Comparison of ENCODE assay signal across 17 cellular contexts in genomic region chr2:54771166-54771565, GRCh38. TPM values are rescaled to one million over a fixed set of nuclear protein-coding genes. Genes with fewer than 3 reads are reported as not detected.
DNase-seq lines count a peak whose midpoint lies in the region; ATAC-seq and TF ChIP-seq lines count a peak whose summit lies in the region.
"Had no signal": no experiment of that assay in that cellular context is flagged by ENCODE, and none has a peak within 500 bp of the region (broad histone marks: within the 10 kb centered on the region; RNA-seq: fewer than 3 reads in every experiment).

No MANE protein-coding gene starts in this region.

- no peak overlapping the region for H3K9ac ChIP-seq in Karpas-422 (ENCODE audit: low read length)

- peaks cover 15% of the 10 kb centered on the region for H3K9me3 ChIP-seq in Karpas-422 (ENCODE audit: low read length)
- H3K9me3 ChIP-seq: adrenal gland, vagina had no signal

- DNase-seq in Daoy (ENCODE audit: low read depth) (peak; percentile 71), Karpas-422 (no peak), brain microvascular endothelial cell (peak; percentile 70), lung microvascular endothelial cell (ENCODE audit: low read depth in 2 of 2) (peak; percentile 31 to 78), immature natural killer cell (no peak), posterior vena cava (ENCODE audit: low spot score) (no peak)
- no peak for DNase-seq in activated T-cell treated with anti-CD3 and anti-CD28 coated beads, Interleukin-2, amount 50 U/mL, for 24 hours
- no peak for DNase-seq in activated CD8-positive, alpha-beta T cell treated with anti-CD3 and anti-CD28 coated beads, Interleukin-2, amount 10 ng/mL, durations not matched to agents 7 days and 5 days
- DNase-seq: activated CD4-positive, alpha-beta memory T cell treated with anti-CD3 and anti-CD28 coated beads for 36 hours; AML-193; MG63; NCI-H187 treated with DMSO at 0.1 percent for 48 hours had no signal

- H4K20me1 ChIP-seq in Karpas-422 (ENCODE audit: insufficient read depth, low read depth, low read length): no peaks in the 10 kb centered on the region

- no peak overlapping the region for H3K4me3 Mint-ChIP-seq in activated T-cell treated with anti-CD3 and anti-CD28 coated beads, Interleukin-2, amount 50 U/mL, for 24 hours
- H3K4me3 Mint-ChIP-seq in activated CD8-positive, alpha-beta T cell treated with anti-CD3 and anti-CD28 coated beads, Interleukin-2, amount 10 ng/mL, durations not matched to agents 7 days and 5 days: no peak overlapping the region
- no peak overlapping the region for H3K4me3 Mint-ChIP-seq in immature natural killer cell
- H3K4me3 Mint-ChIP-seq: activated CD4-positive, alpha-beta memory T cell treated with anti-CD3 and anti-CD28 coated beads for 36 hours; activated T-helper 1 cell treated with anti-CD3 and anti-CD28 coated beads, Interleukin-12 subunit alpha, Interleukin-12 subunit beta, Interleukin-2, Interleukin-4 antibody, amounts not matched to agents 30 ng/mL and 10 ng/mL and 1 ng/mL, durations not matched to agents 14 hours and 24 hours and 36 hours; stimulated activated naive CD8-positive, alpha-beta T cell treated with anti-CD3 and anti-CD28 coated beads, Interleukin-15, Interleukin-2, amounts not matched to agents 100 ng/mL and 50 ng/mL, for 24 hours had no signal

- ATAC-seq in activated CD8-positive, alpha-beta T cell treated with anti-CD3 and anti-CD28 coated beads, Interleukin-2, amount 10 ng/mL, durations not matched to agents 7 days and 5 days: no peak

- H3K36me3 Mint-ChIP-seq in activated T-cell treated with anti-CD3 and anti-CD28 coated beads, Interleukin-2, amount 50 U/mL, for 24 hours (ENCODE audit: low read depth): peaks cover 1% of the 10 kb centered on the region
- no peaks in the 10 kb centered on the region for H3K36me3 Mint-ChIP-seq in activated CD8-positive, alpha-beta T cell treated with anti-CD3 and anti-CD28 coated beads, Interleukin-2, amount 10 ng/mL, durations not matched to agents 7 days and 5 days (ENCODE audit: low read depth)
- H3K36me3 Mint-ChIP-seq in immature natural killer cell: peaks cover 0 to 8% (median 4%) of the 10 kb centered on the region in 3 donors

- intact Hi-C loops in posterior vena cava (cut with DNase I): no loop called here

- H3K27ac ChIP-seq in Karpas-422 (ENCODE audit: low read length) (peak overlapping the region; percentile 94; the same call in 1 of the 2 replicates), brain microvascular endothelial cell (no peak overlapping the region)
- H3K27ac ChIP-seq: hepatocyte, vagina had no signal

- H3K4me2 ChIP-seq in Karpas-422 (ENCODE audit: low read depth, low read length, poor library complexity, severe bottlenecking): no peak overlapping the region
- H3K4me2 ChIP-seq: hepatocyte had no signal

- no peaks in the 10 kb centered on the region for H3K27me3 ChIP-seq in Karpas-422 (ENCODE audit: low read length)
- no peaks in the 10 kb centered on the region for H3K27me3 ChIP-seq in brain microvascular endothelial cell (replicated peaks)
- H3K27me3 ChIP-seq: adrenal gland, hepatocyte, MG63, vagina had no signal

- peaks cover 56% of the 10 kb centered on the region for H3K36me3 ChIP-seq in Karpas-422 (ENCODE audit: insufficient read depth, low read length)
- no peaks in the 10 kb centered on the region for H3K36me3 ChIP-seq in brain microvascular endothelial cell (replicated peaks)
- H3K36me3 ChIP-seq: adrenal gland, MG63, vagina had no signal

- H3K4me1 Mint-ChIP-seq in activated T-cell treated with anti-CD3 and anti-CD28 coated beads, Interleukin-2, amount 50 U/mL, for 24 hours (ENCODE audit: low read depth): peaks cover 18% of the 10 kb centered on the region
- no peaks in the 10 kb centered on the region for H3K4me1 Mint-ChIP-seq in activated CD8-positive, alpha-beta T cell treated with anti-CD3 and anti-CD28 coated beads, Interleukin-2, amount 10 ng/mL, durations not matched to agents 7 days and 5 days (ENCODE audit: low read depth)
- no peaks in the 10 kb centered on the region for H3K4me1 Mint-ChIP-seq in immature natural killer cell

- POLR2A ChIA-PET in activated CD8-positive, alpha-beta T cell treated with anti-CD3 and anti-CD28 coated beads, Interleukin-2, amount 10 ng/mL, durations not matched to agents 7 days and 5 days (lab: Charles Lee): no interaction called here

- peaks cover 94% of the 10 kb centered on the region for H3K79me2 ChIP-seq in Karpas-422 (ENCODE audit: low read length)
- H3K79me2 ChIP-seq: hepatocyte had no signal

- no peaks in the 10 kb centered on the region for H3K27me3 Mint-ChIP-seq in activated T-cell treated with anti-CD3 and anti-CD28 coated beads, Interleukin-2, amount 50 U/mL, for 24 hours
- H3K27me3 Mint-ChIP-seq in activated CD8-positive, alpha-beta T cell treated with anti-CD3 and anti-CD28 coated beads, Interleukin-2, amount 10 ng/mL, durations not matched to agents 7 days and 5 days (ENCODE audit: low read depth): no peaks in the 10 kb centered on the region
- peaks cover 0 to 2% (median 2%) of the 10 kb centered on the region in 3 donors for H3K27me3 Mint-ChIP-seq in immature natural killer cell (ENCODE audit: low read depth in 3 of 3)
- H3K27me3 Mint-ChIP-seq: stimulated activated naive CD8-positive, alpha-beta T cell treated with anti-CD3 and anti-CD28 coated beads, Interleukin-15, Interleukin-2, amounts not matched to agents 100 ng/mL and 50 ng/mL, for 24 hours had no signal

- no peak for TF ChIP-seq CTCF in brain microvascular endothelial cell (IDR thresholded peaks at IDR 0.05; ENCODE audit: low read depth, low read length, missing control alignments)

- in situ Hi-C loops in brain microvascular endothelial cell (cut with HindIII; ENCODE audit: low pct_ligation_motif_present, low sequenced_read_pairs): no loop called here

- peaks cover 3% of the 10 kb centered on the region for H3K9me3 Mint-ChIP-seq in activated T-cell treated with anti-CD3 and anti-CD28 coated beads, Interleukin-2, amount 50 U/mL, for 24 hours
- peaks cover 8% of the 10 kb centered on the region for H3K9me3 Mint-ChIP-seq in activated CD8-positive, alpha-beta T cell treated with anti-CD3 and anti-CD28 coated beads, Interleukin-2, amount 10 ng/mL, durations not matched to agents 7 days and 5 days (ENCODE audit: insufficient read depth)
- H3K9me3 Mint-ChIP-seq in immature natural killer cell: peaks cover 3 to 15% (median 6%) of the 10 kb centered on the region in 6 donors

- no peaks in the 10 kb centered on the region for H3K9me2 ChIP-seq in Karpas-422 (replicated peaks; ENCODE audit: insufficient read depth, low read length)

- H2AFZ ChIP-seq in Karpas-422 (ENCODE audit: low read length): no peak overlapping the region
- H2AFZ ChIP-seq: hepatocyte had no signal

- CTCF ChIA-PET in activated CD8-positive, alpha-beta T cell treated with anti-CD3 and anti-CD28 coated beads, Interleukin-2, amount 10 ng/mL, durations not matched to agents 7 days and 5 days (lab: Charles Lee): no interaction called here

- no peak overlapping the region for H3K27ac Mint-ChIP-seq in activated T-cell treated with anti-CD3 and anti-CD28 coated beads, Interleukin-2, amount 50 U/mL, for 24 hours
- H3K27ac Mint-ChIP-seq in activated CD8-positive, alpha-beta T cell treated with anti-CD3 and anti-CD28 coated beads, Interleukin-2, amount 10 ng/mL, durations not matched to agents 7 days and 5 days: no peak overlapping the region
- H3K27ac Mint-ChIP-seq in immature natural killer cell: no peak overlapping the region
- H3K27ac Mint-ChIP-seq: activated CD4-positive, alpha-beta memory T cell treated with anti-CD3 and anti-CD28 coated beads for 36 hours; activated T-helper 1 cell treated with anti-CD3 and anti-CD28 coated beads, Interleukin-12 subunit alpha, Interleukin-12 subunit beta, Interleukin-2, Interleukin-4 antibody, amounts not matched to agents 30 ng/mL and 10 ng/mL and 1 ng/mL, durations not matched to agents 14 hours and 24 hours and 36 hours; stimulated activated naive CD8-positive, alpha-beta T cell treated with anti-CD3 and anti-CD28 coated beads, Interleukin-15, Interleukin-2, amounts not matched to agents 100 ng/mL and 50 ng/mL, for 24 hours had no signal

- no peak overlapping the region for H3K4me3 ChIP-seq in Karpas-422 (ENCODE audit: low read length)
- no peak overlapping the region for H3K4me3 ChIP-seq in brain microvascular endothelial cell (ENCODE audit: low read depth, low read length)
- H3K4me3 ChIP-seq: adrenal gland, hepatocyte, MG63, vagina had no signal

- peaks cover 43% of the 10 kb centered on the region for H3K4me1 ChIP-seq in Karpas-422 (ENCODE audit: low read length)
- H3K4me1 ChIP-seq: vagina had no signal

RNA-seq across cellular contexts. Expression of gene EML6, which starts 47.7 kb away (rescaled TPM):
- total RNA-seq in Daoy (2014; rRNA removed; shearing (Covaris generic)): 1.0 and 2.1 TPM in 2 replicates
- 133 and 187 TPM in 2 replicates for total RNA-seq in Karpas-422 (2014; rRNA removed; shearing (Covaris generic); ENCODE audit: low replicate concordance)
- total RNA-seq in lung microvascular endothelial cell: 0.20 and 0.22 TPM in 2 replicates
- 1 to 10 TPM in 1 of 2 experiments, under 1 TPM in 1; 0.78 to 1.3 TPM for total RNA-seq in activated CD8-positive, alpha-beta T cell treated with anti-CD3 and anti-CD28 coated beads, Interleukin-2, amount 10 ng/mL, durations not matched to agents 7 days and 5 days
- polyA plus RNA-seq in immature natural killer cell: under 1 TPM in 1 of 3 donors, not detected in 2; 0.02 TPM
- total RNA-seq in posterior vena cava: 10 to 100 TPM in 1 of 2 donors, 1 to 10 TPM in 1; 3.2 to 12.1 TPM

Comparison
In these comparisons a context has a peak if more than half of its experiments do, and no peak if none do; other contexts are left out.
1. DNase-seq: peak in Daoy (single experiment), brain microvascular endothelial cell (single experiment) and lung microvascular endothelial cell (2 of 2); none in Karpas-422 (single experiment), activated T-cell treated with anti-CD3 and anti-CD28 coated beads, Interleukin-2, amount 50 U/mL, for 24 hours (single experiment), activated CD8-positive, alpha-beta T cell treated with anti-CD3 and anti-CD28 coated beads, Interleukin-2, amount 10 ng/mL, durations not matched to agents 7 days and 5 days (single experiment), immature natural killer cell (0 of 3) and posterior vena cava (single experiment).
2. RNA of gene EML6, which starts 47.7 kb away (total RNA-seq): 133 to 187 TPM in Karpas-422; 3.2 to 12.1 TPM in posterior vena cava, 0.78 to 1.3 TPM in activated CD8-positive, alpha-beta T cell treated with anti-CD3 and anti-CD28 coated beads, Interleukin-2, amount 10 ng/mL, durations not matched to agents 7 days and 5 days, 1.0 to 2.1 TPM in Daoy and 0.20 to 0.22 TPM in lung microvascular endothelial cell; every median in the first group is over 10 times any median in the second.